ENCODE assay signal across 1 cellular context in genomic region chr3:66220602-66221377, GRCh38.
TF ChIP-seq lines count a peak whose summit lies in the region.

TSS of gene SLC25A26 (plus strand) at chr3:66221001. CDS start at chr3:66221095, 94 bp downstream.

TF ChIP-seq in GM12878, 131 proteins besides CTCF, POLR2A, EP300 and RAD21 (continued from another document):
- TF ChIP-seq PRDM15 (CRISPR knock-in tag; IDR thresholded peaks at IDR 0.05), result no peak
